In the genomic region with DNA sequence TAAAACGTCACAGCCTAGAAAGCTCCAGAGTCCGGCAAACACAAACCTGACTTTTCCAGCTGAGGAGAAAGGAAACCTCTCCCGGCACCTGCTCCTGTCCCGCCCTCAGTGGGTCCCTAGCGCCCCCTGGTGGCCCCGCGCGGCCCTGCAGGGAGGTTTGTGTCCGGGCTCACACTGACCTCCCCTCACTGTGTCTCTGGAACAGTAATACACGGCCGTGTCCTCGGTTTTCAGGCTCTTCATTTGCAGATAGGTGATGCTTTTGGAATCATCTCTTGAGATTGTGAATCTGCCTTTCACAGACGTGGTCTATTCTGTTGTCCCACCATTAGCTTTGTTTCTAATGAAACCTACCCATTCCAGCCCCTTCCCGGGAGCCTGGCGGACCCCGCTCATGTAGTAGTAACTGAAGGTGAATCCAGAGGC, we compare ENCODE assay signal across 8 cellular contexts.
DNase-seq lines count a peak whose midpoint lies in the region; ATAC-seq and FAIRE-seq lines count a peak whose summit lies in the region.
"Not testable (repeated sequence)": the region's sequence is repeated elsewhere in the genome, so short reads cannot be mapped to it uniquely, and the experiment has no call there.

No MANE protein-coding gene starts in this region.

- H3K9me3 Mint-ChIP-seq in activated CD4-positive, alpha-beta T cell treated with anti-CD3 and anti-CD28 coated beads, Interleukin-2, amount 10 ng/mL, durations not matched to agents 24 days and 14 days; activated naive CD4-positive, alpha-beta T cell treated with anti-CD3 and anti-CD28 coated beads for 36 hours: not testable (repeated sequence)

- 45% methylated on average over 16 of the region's 16 CpGs for whole genome bisulfite sequencing in right cardiac atrium

- CTCF ChIA-PET in activated naive CD4-positive, alpha-beta T cell treated with anti-CD3 and anti-CD28 coated beads for 36 hours (lab: Charles Lee), result interaction anchor here (0.8 to 3.8 kb wide), 31 partner anchors 10 to 164 kb away, joined by 3 to 42 read pairs (median 5); no protein-coding TSS in a partner anchor

- not testable (repeated sequence) for H3K9me3 ChIP-seq in right cardiac atrium (ENCODE audit: control insufficient read depth, low read length)

- intact Hi-C loops in activated CD4-positive, alpha-beta T cell treated with anti-CD3 and anti-CD28 coated beads, Interleukin-2, amount 10 ng/mL, durations not matched to agents 24 days and 14 days (cut with micrococcal nuclease); right cardiac atrium (cut with DNase I): not testable (repeated sequence)
- intact Hi-C loops in activated naive CD4-positive, alpha-beta T cell treated with anti-CD3 and anti-CD28 coated beads for 36 hours (cut with micrococcal nuclease), result loop anchor here (1.0 kb wide), 1 partner anchor 48 kb away; no protein-coding TSS in a partner anchor

- not testable (repeated sequence) for FAIRE-seq in RCC 7860 (lab: Jason Lieb, UNC)

- peaks cover 37% of the 10 kb centered on the region for H3K27me3 Mint-ChIP-seq in activated CD4-positive, alpha-beta T cell treated with anti-CD3 and anti-CD28 coated beads, Interleukin-2, amount 10 ng/mL, durations not matched to agents 24 days and 14 days
- not testable (repeated sequence) for H3K27me3 Mint-ChIP-seq in activated naive CD4-positive, alpha-beta T cell treated with anti-CD3 and anti-CD28 coated beads for 36 hours (ENCODE audit: low read depth)

- H3K27ac Mint-ChIP-seq in activated CD4-positive, alpha-beta T cell treated with anti-CD3 and anti-CD28 coated beads, Interleukin-2, amount 10 ng/mL, durations not matched to agents 24 days and 14 days; activated naive CD4-positive, alpha-beta T cell treated with anti-CD3 and anti-CD28 coated beads for 36 hours: not testable (repeated sequence)

- H3K4me3 ChIP-seq in right cardiac atrium (ENCODE audit: low read length), result not testable (repeated sequence)

- H3K4me1 Mint-ChIP-seq in activated CD4-positive, alpha-beta T cell treated with anti-CD3 and anti-CD28 coated beads, Interleukin-2, amount 10 ng/mL, durations not matched to agents 24 days and 14 days; activated naive CD4-positive, alpha-beta T cell treated with anti-CD3 and anti-CD28 coated beads for 36 hours (ENCODE audit: low read depth): not testable (repeated sequence)

- not testable (repeated sequence) for H3K4me1 ChIP-seq in right cardiac atrium (ENCODE audit: control insufficient read depth, insufficient read depth, low read length)

- not testable (repeated sequence) for H3K4me3 Mint-ChIP-seq in activated CD4-positive, alpha-beta T cell treated with anti-CD3 and anti-CD28 coated beads, Interleukin-2, amount 10 ng/mL, durations not matched to agents 24 days and 14 days; activated naive CD4-positive, alpha-beta T cell treated with anti-CD3 and anti-CD28 coated beads for 36 hours

- H3K27me3 ChIP-seq in right cardiac atrium (ENCODE audit: control insufficient read depth, insufficient read depth), result not testable (repeated sequence)

- H3K36me3 Mint-ChIP-seq in activated CD4-positive, alpha-beta T cell treated with anti-CD3 and anti-CD28 coated beads, Interleukin-2, amount 10 ng/mL, durations not matched to agents 24 days and 14 days (ENCODE audit: low read depth); activated naive CD4-positive, alpha-beta T cell treated with anti-CD3 and anti-CD28 coated beads for 36 hours (ENCODE audit: low read depth): not testable (repeated sequence)

- DNase-seq in ELR (ENCODE audit: low read depth), result peak; percentile 3
- DNase-seq in NAMALWA (ENCODE audit: low spot score), result peak; percentile 60
- DNase-seq in RCC 7860 (ENCODE audit: low spot score), result peak; percentile 17
- peak; percentile 93 for DNase-seq in activated CD4-positive, alpha-beta T cell treated with anti-CD3 and anti-CD28 coated beads, Interleukin-2, amount 10 ng/mL, durations not matched to agents 24 days and 14 days
- DNase-seq in activated naive CD4-positive, alpha-beta T cell treated with anti-CD3 and anti-CD28 coated beads for 36 hours, result peak; percentile 87
- peak; percentile 20 to 71 (median 51) for DNase-seq in right cardiac atrium
- peak; percentile 76 for DNase-seq in stimulated activated CD4-positive, alpha-beta T cell treated with anti-CD3 and anti-CD28 coated beads, Interleukin-12 subunit alpha, Interleukin-12 subunit beta, amount 100 ng/mL, for 4 hours
- DNase-seq in stimulated activated naive CD8-positive, alpha-beta T cell treated with anti-CD3 and anti-CD28 coated beads, Interleukin-15, Interleukin-2, amounts not matched to agents 100 U/mL and 50 U/mL, for 24 hours, result peak; percentile 89

- ATAC-seq in right cardiac atrium; stimulated activated naive CD8-positive, alpha-beta T cell treated with anti-CD3 and anti-CD28 coated beads, Interleukin-15, Interleukin-2, amounts not matched to agents 100 U/mL and 50 U/mL, for 24 hours: not testable (repeated sequence)

- H3K27ac ChIP-seq in right cardiac atrium (ENCODE audit: low read length), result not testable (repeated sequence)

Comparison
In these comparisons a context has a peak if more than half of its experiments do, and no peak if none do; other contexts are left out.
1. DNase-seq: peak in every context shown above with its lines; median percentile 93 in activated CD4-positive, alpha-beta T cell treated with anti-CD3 and anti-CD28 coated beads, Interleukin-2, amount 10 ng/mL, durations not matched to agents 24 days and 14 days; 89 in stimulated activated naive CD8-positive, alpha-beta T cell treated with anti-CD3 and anti-CD28 coated beads, Interleukin-15, Interleukin-2, amounts not matched to agents 100 U/mL and 50 U/mL, for 24 hours; 87 in activated naive CD4-positive, alpha-beta T cell treated with anti-CD3 and anti-CD28 coated beads for 36 hours; 76 in stimulated activated CD4-positive, alpha-beta T cell treated with anti-CD3 and anti-CD28 coated beads, Interleukin-12 subunit alpha, Interleukin-12 subunit beta, amount 100 ng/mL, for 4 hours; 60 in NAMALWA; 51 in right cardiac atrium; 17 in RCC 7860; 3 in ELR.